22 cellular contexts compared by ENCODE assay signal in the genomic region with DNA sequence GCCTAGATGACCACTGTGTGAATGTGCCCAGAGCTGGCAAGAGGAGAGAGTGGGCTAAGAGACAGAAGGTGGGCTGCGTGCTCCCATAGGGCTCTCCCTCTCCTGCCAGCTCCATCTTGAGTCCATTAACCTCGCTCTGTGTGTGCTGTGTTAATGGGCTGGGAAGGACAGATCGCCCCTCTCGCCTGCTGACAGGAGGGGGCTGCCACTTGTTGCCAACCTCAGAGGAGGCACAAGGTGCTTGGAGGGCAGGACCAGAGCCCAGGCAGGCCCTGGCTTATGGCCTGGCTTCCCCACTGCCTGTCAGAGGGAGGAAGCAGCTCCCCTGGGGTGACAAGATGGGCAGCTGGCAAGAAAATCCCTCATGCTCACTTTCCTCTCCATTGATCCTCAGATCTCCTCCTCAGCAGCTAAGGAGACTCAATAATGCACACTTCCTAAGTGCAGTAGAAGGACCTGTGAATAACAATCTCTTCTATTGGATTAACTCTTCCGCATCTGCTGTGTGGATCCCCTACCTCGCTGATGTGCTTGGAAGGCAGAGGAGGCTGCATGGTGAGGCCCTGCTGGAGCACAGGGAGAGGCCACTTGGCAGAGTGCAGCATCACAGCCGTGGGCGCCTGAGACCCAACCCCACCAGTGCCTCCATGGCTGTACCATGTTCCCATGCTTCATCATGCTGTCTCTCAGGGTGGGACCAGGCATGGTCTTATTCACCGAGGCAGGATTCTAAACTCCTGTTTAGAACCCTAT.
DNase-seq lines count a peak whose midpoint lies in the region; ATAC-seq and TF ChIP-seq lines count a peak whose summit lies in the region.
"Had no signal": no experiment of that assay in that cellular context is flagged by ENCODE, and none has a peak within 500 bp of the region (broad histone marks: within the 10 kb centered on the region; RNA-seq: fewer than 3 reads in every experiment).

No MANE protein-coding gene starts in this region.

- TF ChIP-seq EP300 in suprapubic skin (IDR thresholded peaks at IDR 0.05), result no peak

- H3K36me3 ChIP-seq in colonic mucosa, result no peaks in the 10 kb centered on the region
- H3K36me3 ChIP-seq in suprapubic skin, result no peaks in the 10 kb centered on the region
- H3K36me3 ChIP-seq: thoracic aorta had no signal

- peak overlapping the region; percentile 26 to 51 (median 29) for H3K4me3 Mint-ChIP-seq in nephron
- H3K4me3 Mint-ChIP-seq: activated CD4-positive, alpha-beta T cell treated with anti-CD3 and anti-CD28 coated beads, Interleukin-2, amount 10 ng/mL, durations not matched to agents 24 days and 14 days; activated T-cell treated with anti-CD3 and anti-CD28 coated beads, Interleukin-2, amount 50 U/mL, for 4 hours; CD4-positive, alpha-beta memory T cell had no signal

- peak overlapping the region; percentile 95 to 99 (median 96) for H3K27ac Mint-ChIP-seq in nephron
- H3K27ac Mint-ChIP-seq: activated CD4-positive, alpha-beta T cell treated with anti-CD3 and anti-CD28 coated beads, Interleukin-2, amount 10 ng/mL, durations not matched to agents 24 days and 14 days; CD4-positive, alpha-beta memory T cell had no signal

- H3K4me1 Mint-ChIP-seq in nephron, result peaks cover 49% of the 10 kb centered on the region
- H3K4me1 Mint-ChIP-seq: activated CD4-positive, alpha-beta T cell treated with anti-CD3 and anti-CD28 coated beads, Interleukin-2, amount 10 ng/mL, durations not matched to agents 24 days and 14 days; CD4-positive, alpha-beta memory T cell had no signal

- no peak overlapping the region for H3K27ac ChIP-seq in colonic mucosa
- no peak overlapping the region for H3K27ac ChIP-seq in suprapubic skin
- H3K27ac ChIP-seq: 22Rv1, epithelial cell of prostate, RWPE1, SK-N-MC, thoracic aorta had no signal

- DNase-seq in NCI-H1092 treated with DMSO at 0.1 percent for 48 hours (lab: John Stamatoyannopoulos, UW) (peak; percentile 23), NCI-H1092 (lab: John Stamatoyannopoulos, UW) (no peak), colonic mucosa (peak; percentile 5), suprapubic skin (ENCODE audit: low spot score in 2 of 2) (peak; percentile 25 to 75), mucosa of gallbladder (ENCODE audit: low spot score) (no peak), UCSD-AML1 (lab: John Stamatoyannopoulos, UW; ENCODE audit: unreplicated experiment) (no peak)
- DNase-seq: activated CD4-positive, alpha-beta T cell treated with anti-CD3 and anti-CD28 coated beads, Interleukin-2, amount 10 ng/mL, durations not matched to agents 24 days and 14 days; activated naive CD4-positive, alpha-beta T cell; activated T-cell treated with anti-CD3 and anti-CD28 coated beads, Interleukin-2, amount 50 U/mL, for 4 hours; CD4-positive, alpha-beta memory T cell; kidney; NCI-H1105 treated with DMSO at 0.1 percent for 48 hours; stimulated activated CD4-positive, alpha-beta T cell treated with anti-CD3 and anti-CD28 coated beads, Interleukin-15, amount 100 ng/mL, for 24 hours; stimulated activated naive CD4-positive, alpha-beta T cell treated with Interleukin-2 at 50 U/mL for 16 hours had no signal

- H3K9ac ChIP-seq in colonic mucosa (ENCODE audit: low read depth in 2 of 2, low read length in 2 of 2), result no peak overlapping the region

- H3K9me3 Mint-ChIP-seq in nephron, result no peaks in the 10 kb centered on the region
- H3K9me3 Mint-ChIP-seq: activated CD4-positive, alpha-beta T cell treated with anti-CD3 and anti-CD28 coated beads, Interleukin-2, amount 10 ng/mL, durations not matched to agents 24 days and 14 days; activated T-cell treated with anti-CD3 and anti-CD28 coated beads, Interleukin-2, amount 50 U/mL, for 4 hours had no signal

- no peaks in the 10 kb centered on the region for H3K36me3 Mint-ChIP-seq in nephron (ENCODE audit: low read depth)
- H3K36me3 Mint-ChIP-seq: CD4-positive, alpha-beta memory T cell had no signal

- H3K27me3 ChIP-seq in colonic mucosa, result no peaks in the 10 kb centered on the region
- H3K27me3 ChIP-seq in suprapubic skin, result peaks cover 10% of the 10 kb centered on the region

- H3K4me1 ChIP-seq in colonic mucosa, result no peaks in the 10 kb centered on the region
- H3K4me1 ChIP-seq in suprapubic skin, result peaks cover 1% of the 10 kb centered on the region

- peaks cover 12% of the 10 kb centered on the region for H3K27me3 Mint-ChIP-seq in nephron (ENCODE audit: low read depth)

- TF ChIP-seq POLR2A in suprapubic skin (IDR thresholded peaks at IDR 0.05), result no peak

- no peak for ATAC-seq in GM18861 (IDR thresholded peaks at IDR 0.05; ENCODE audit: unreplicated experiment)
- ATAC-seq: activated T-cell treated with anti-CD3 and anti-CD28 coated beads, Interleukin-2, amount 50 U/mL, for 4 hours; sciatic nerve had no signal

- TF ChIP-seq CTCF in colonic mucosa (IDR thresholded peaks at IDR 0.05) (no peak), nephron (IDR thresholded peaks at IDR 0.05; ENCODE audit: unreplicated experiment in 3 of 3) (no peak), suprapubic skin (IDR thresholded peaks at IDR 0.05) (no peak)

- H3K9me3 ChIP-seq in colonic mucosa, result no peaks in the 10 kb centered on the region
- H3K9me3 ChIP-seq in suprapubic skin, result no peaks in the 10 kb centered on the region
- H3K9me3 ChIP-seq: thoracic aorta had no signal

- WGBS in suprapubic skin, result 79% methylated on average over 6 of the region's 9 CpGs

- no peak overlapping the region for H3K4me3 ChIP-seq in colonic mucosa
- no peak overlapping the region for H3K4me3 ChIP-seq in suprapubic skin
- H3K4me3 ChIP-seq: SK-N-MC, thoracic aorta had no signal

- intact Hi-C loops in colonic mucosa (cut with DNase I), result no loop called here

Comparison
In these comparisons a context has a peak if more than half of its experiments do, and no peak if none do; other contexts are left out.
1. DNase-seq: peak in NCI-H1092 treated with DMSO at 0.1 percent for 48 hours (single experiment), colonic mucosa (single experiment) and suprapubic skin (2 of 2); none in NCI-H1092 (single experiment), mucosa of gallbladder (single experiment) and UCSD-AML1 (single experiment).